In the genomic region with DNA sequence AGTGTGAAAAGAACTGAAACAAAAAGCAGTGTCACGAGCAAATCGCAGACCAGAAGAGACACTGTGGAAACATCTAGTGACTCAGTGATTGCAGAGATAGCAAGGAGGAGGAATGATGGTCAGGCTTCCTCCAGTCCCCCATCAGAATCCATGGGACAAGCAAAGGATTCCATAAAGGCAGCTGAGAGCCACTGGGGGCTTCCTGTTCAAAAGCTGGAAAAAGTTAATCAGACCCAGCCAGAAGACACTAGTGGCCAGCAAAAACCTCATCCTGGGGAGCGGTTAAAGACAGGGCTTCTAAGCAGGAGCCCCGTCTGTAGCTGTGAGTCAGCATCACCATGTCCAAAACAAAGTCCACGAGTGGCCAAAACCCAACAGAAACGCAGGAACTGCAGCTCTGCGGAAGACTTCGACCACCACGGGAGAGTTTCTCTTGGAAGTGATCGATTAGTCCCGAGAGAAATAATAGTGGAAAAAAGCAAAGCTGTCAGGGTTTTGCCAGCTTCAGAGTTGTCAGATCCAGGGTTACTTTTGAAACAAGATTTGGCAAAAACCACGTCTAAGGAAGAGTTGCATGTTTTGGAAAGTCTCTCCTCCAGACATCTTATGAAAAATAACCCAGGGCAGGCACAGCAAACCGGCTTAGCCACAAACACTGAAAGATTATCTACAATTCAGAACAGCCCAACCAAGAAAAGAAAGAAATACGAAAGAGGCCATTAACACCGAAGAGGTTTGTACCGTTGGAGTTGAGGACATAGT, we compare ENCODE assay signal across 10 cellular contexts. TPM values are rescaled to one million over a fixed set of nuclear protein-coding genes. Genes with fewer than 3 reads are reported as not detected.
A peak's percentile ranks its signal among the peaks of the same experiment; 100 is the strongest.
DNase-seq lines count a peak whose midpoint lies in the region; TF ChIP-seq lines count a peak whose summit lies in the region.
"Had no signal": no experiment of that assay in that cellular context is flagged by ENCODE, and none has a peak within 500 bp of the region (broad histone marks: within the 10 kb centered on the region; RNA-seq: fewer than 3 reads in every experiment).

No MANE protein-coding gene starts in this region.

- no peak overlapping the region for H3K23ac ChIP-seq in mesenchymal stem cell (ENCODE audit: low read length in 2 of 2)

- no peak overlapping the region for H4K8ac ChIP-seq in mesenchymal stem cell (ENCODE audit: low read length)

- H3K79me1 ChIP-seq in mesenchymal stem cell (replicated peaks; ENCODE audit: low read length, poor library complexity, severe bottlenecking), result peaks cover 4% of the 10 kb centered on the region

- H3K4me2 ChIP-seq in mesenchymal stem cell (ENCODE audit: low read length, poor library complexity, severe bottlenecking), result no peak overlapping the region

- no peak for TF ChIP-seq EP300 in suprapubic skin (IDR thresholded peaks at IDR 0.05)

- no peak overlapping the region for H2AK5ac ChIP-seq in mesenchymal stem cell (ENCODE audit: low read length, severe bottlenecking)

- peaks cover 0 to 5% of the 10 kb centered on the region in 2 experiments for H3K36me3 ChIP-seq in mesenchymal stem cell (ENCODE audit: control insufficient read depth in 1 of 2, insufficient read depth in 2 of 2, low read depth in 1 of 2, low read length in 2 of 2)
- H3K36me3 ChIP-seq in suprapubic skin, result no peaks in the 10 kb centered on the region

- peak overlapping the region in 1 of 2 experiments; percentile 79 for H2BK12ac ChIP-seq in mesenchymal stem cell (ENCODE audit: low read length in 2 of 2)

- no peak overlapping the region for H3K27ac ChIP-seq in mesenchymal stem cell (ENCODE audit: low read length, poor library complexity, severe bottlenecking)
- H3K27ac ChIP-seq in suprapubic skin, result peak overlapping the region; percentile 78

- DNase-seq in RPMI7951 (ENCODE audit: low read depth) (peak; percentile 43), dermis blood vessel endothelial cell (peak; percentile 71), mesenchymal stem cell (peak; percentile 94), suprapubic skin (ENCODE audit: low spot score in 2 of 2) (no peak), G401 (ENCODE audit: low spot score) (no peak), NCI-H1417 (lab: John Stamatoyannopoulos, UW) (no peak)
- no peak for DNase-seq in stimulated activated naive CD4-positive, alpha-beta T cell treated with Interleukin-2 at 50 U/mL for 16 hours (lab: John Stamatoyannopoulos, UW)
- no peak for DNase-seq in activated T-cell treated with anti-CD3 and anti-CD28 coated beads, Interleukin-2, amount 50 U/mL, for 48 hours
- DNase-seq: activated naive CD4-positive, alpha-beta T cell treated with anti-CD3 and anti-CD28 coated beads, Interleukin-2, amount 50 U/mL, for 16 hours; NK-92 treated with Interleukin-12 subunit alpha and Interleukin-12 subunit beta, amount 100 ng/mL, for 24 hours had no signal

- no peak overlapping the region for H3K14ac ChIP-seq in mesenchymal stem cell (ENCODE audit: low read length in 2 of 2)

- no peaks in the 10 kb centered on the region for H3K27me3 ChIP-seq in mesenchymal stem cell (ENCODE audit: control insufficient read depth in 1 of 2, insufficient read depth in 1 of 2, low read length in 2 of 2)
- no peaks in the 10 kb centered on the region for H3K27me3 ChIP-seq in suprapubic skin

- H3K4ac ChIP-seq in mesenchymal stem cell (ENCODE audit: low read depth in 1 of 2, low read length in 2 of 2), result peak overlapping the region in 1 of 2 experiments; percentile 73

- H4K91ac ChIP-seq in mesenchymal stem cell (ENCODE audit: low read length), result no peak overlapping the region

- H3K4me3 ChIP-seq in mesenchymal stem cell (ENCODE audit: insufficient read depth in 1 of 2, low read depth in 1 of 2, low read length in 2 of 2) (peak overlapping the region in 1 of 2 experiments; percentile 73), suprapubic skin (peak overlapping the region; percentile 19)

- no peak overlapping the region for H2BK15ac ChIP-seq in mesenchymal stem cell (ENCODE audit: low read depth, poor library complexity, severe bottlenecking)

- no peak for TF ChIP-seq POLR2A in suprapubic skin (IDR thresholded peaks at IDR 0.05)

- no peak overlapping the region for H3K18ac ChIP-seq in mesenchymal stem cell (ENCODE audit: low read depth in 1 of 2, low read length in 2 of 2)

- no peak overlapping the region for H2AFZ ChIP-seq in mesenchymal stem cell (ENCODE audit: low read depth, low read length)

- TF ChIP-seq CTCF in suprapubic skin (IDR thresholded peaks at IDR 0.05), result no peak

- 54% methylated on average over 16 of the region's 16 CpGs for WGBS in mesenchymal stem cell
- WGBS in suprapubic skin, result 11% methylated on average over 16 of the region's 16 CpGs

- H3K9me3 ChIP-seq in mesenchymal stem cell (ENCODE audit: control insufficient read depth, low read length) (no peaks in the 10 kb centered on the region), suprapubic skin (no peaks in the 10 kb centered on the region)

- H2BK120ac ChIP-seq in mesenchymal stem cell (ENCODE audit: low read depth, low read length), result peak overlapping the region; percentile 71

- no peak overlapping the region for H2BK5ac ChIP-seq in mesenchymal stem cell (ENCODE audit: low read depth, low read length, poor library complexity, severe bottlenecking)

- H3K9ac ChIP-seq in mesenchymal stem cell (ENCODE audit: low read length), result peak overlapping the region; percentile 88

- in situ Hi-C loops in G401 (cut with HindIII; ENCODE audit: low sequenced_read_pairs), result no loop called here

- H3K4me1 ChIP-seq in mesenchymal stem cell (ENCODE audit: control insufficient read depth, insufficient read depth, low read depth, low read length), result peaks cover 4% of the 10 kb centered on the region
- peaks cover 60% of the 10 kb centered on the region for H3K4me1 ChIP-seq in suprapubic skin

RNA-seq across cellular contexts. Expression of a gene that starts 51.0 kb away (rescaled TPM):
- 3.0 and 3.1 TPM in 2 replicates for total RNA-seq in RPMI7951 (2014; rRNA removed; shearing (Covaris generic))
- total RNA-seq in dermis blood vessel endothelial cell (124 and 203 TPM in 2 replicates), suprapubic skin (100 to 1,000 TPM; 133 to 367 (median 191) TPM)
- polyA plus RNA-seq in mesenchymal stem cell (2013, experiment 1 of 2), result 13.2 TPM
- polyA plus RNA-seq in mesenchymal stem cell (2013, experiment 2 of 2), result 12.6 TPM
- total RNA-seq in G401 (2014; rRNA removed; shearing (Covaris generic)), result 0.06 TPM in 1 of 2 replicates, not detected in the other

Comparison
In these comparisons a context has a peak if more than half of its experiments do, and no peak if none do; other contexts are left out.
1. DNase-seq: peak in RPMI7951 (single experiment), dermis blood vessel endothelial cell (single experiment) and mesenchymal stem cell (single experiment); none in suprapubic skin (0 of 2), G401 (single experiment), stimulated activated naive CD4-positive, alpha-beta T cell treated with Interleukin-2 at 50 U/mL for 16 hours (single experiment), activated T-cell treated with anti-CD3 and anti-CD28 coated beads, Interleukin-2, amount 50 U/mL, for 48 hours (0 of 2) and NCI-H1417 (0 of 3).
2. RNA of a gene that starts 51.0 kb away (total RNA-seq): 133 to 367 TPM in suprapubic skin and 124 to 203 TPM in dermis blood vessel endothelial cell; 3.0 to 3.1 TPM in RPMI7951 and 0.06 TPM in G401; every median in the first group is over 10 times any median in the second.